ENCODE assay signal across 35 cellular contexts in genomic region chr3:6425289-6425820, GRCh38.
"Had no signal": no experiment of that assay in that cellular context is flagged by ENCODE, and none has a peak within 500 bp of the region (broad histone marks: within the 10 kb centered on the region; RNA-seq: fewer than 3 reads in every experiment).

No MANE protein-coding gene starts in this region.

- DNase-seq: Karpas-422, Kasumi-1, MM.1S, MV-4-11, NCI-H1048, NCI-H1092, NCI-H1092 treated with DMSO at 0.1 percent for 48 hours, NCI-H1105, NCI-H1105 treated with DMSO at 0.1 percent for 48 hours, NCI-H1417, NCI-H1417 treated with DMSO at 0.1 percent for 48 hours, NCI-H1436, NCI-H1436 treated with DMSO at 0.1 percent for 48 hours, NCI-H146, NCI-H1694, NCI-H1694 treated with DMSO at 0.1 percent for 48 hours, NCI-H187, NCI-H187 treated with DMSO at 0.1 percent for 48 hours, NCI-H1930, NCI-H2029, NCI-H2029 treated with DMSO at 0.1 percent for 48 hours, NCI-H2081, NCI-H2081 treated with DMSO at 0.1 percent for 48 hours, NCI-H2107, NCI-H2171, NCI-H2171 treated with DMSO at 0.1 percent for 48 hours, NCI-H2227 treated with DMSO at 0.1 percent for 48 hours, NCI-H226, NCI-H345, NCI-H446, NCI-H446 treated with DMSO at 0.1 percent for 48 hours, NCI-H510A, NCI-H510A treated with DMSO at 0.1 percent for 48 hours, NCI-H524, NCI-H524 treated with DMSO at 0.1 percent for 48 hours had no signal
